1 cellular context compared by ENCODE assay signal in genomic region chr1:6508876-6509602, GRCh38.
TF ChIP-seq lines count a peak whose summit lies in the region.

No MANE protein-coding gene starts in this region.

TF ChIP-seq in GM23338, 12 proteins besides CTCF, POLR2A, EP300 and RAD21 (continued from another document):
- no peak for TF ChIP-seq ZNF462 (CRISPR knock-in tag; IDR thresholded peaks at IDR 0.05)
- no peak for TF ChIP-seq EZH2phosphoT487 (IDR thresholded peaks at IDR 0.05; ENCODE audit: unreplicated experiment)
- TF ChIP-seq ZNF331 (CRISPR knock-in tag; IDR thresholded peaks at IDR 0.05; ENCODE audit: low read depth), result no peak
- TF ChIP-seq ETS1 (IDR thresholded peaks at IDR 0.05), result no peak
- TF ChIP-seq JUNB (IDR thresholded peaks at IDR 0.05; ENCODE audit: unreplicated experiment), result no peak
- no peak for TF ChIP-seq STAT1 (IDR thresholded peaks at IDR 0.05; ENCODE audit: unreplicated experiment)
- TF ChIP-seq REST (IDR thresholded peaks at IDR 0.05; ENCODE audit: unreplicated experiment), result no peak
- no peak for TF ChIP-seq ZNF114 (CRISPR knock-in tag; IDR thresholded peaks at IDR 0.05)
- no peak for TF ChIP-seq POLR2AphosphoS5 (IDR thresholded peaks at IDR 0.05; ENCODE audit: low read depth)
